ENCODE assay signal across 4 cellular contexts in the genomic region with DNA sequence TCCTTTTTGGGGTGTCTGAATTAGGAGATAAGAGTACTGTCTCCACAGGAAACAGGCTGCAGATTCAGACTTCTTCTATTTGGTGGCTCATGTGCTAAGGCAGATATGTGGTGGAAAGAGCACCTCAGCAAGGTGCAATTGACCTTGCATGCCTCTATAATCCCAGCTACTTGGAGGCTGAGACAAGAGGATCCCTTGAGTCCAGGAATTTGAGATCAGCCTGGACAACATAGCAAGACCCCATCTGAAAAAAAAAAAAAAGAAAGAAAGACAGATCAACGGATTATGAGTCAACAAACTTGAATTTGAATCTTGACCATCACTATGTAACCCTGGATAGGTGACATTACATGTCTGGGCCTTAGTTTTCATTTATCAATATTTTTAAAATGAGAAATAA.
A peak's percentile ranks its signal among the peaks of the same experiment; 100 is the strongest.
TF ChIP-seq lines count a peak whose summit lies in the region.

No MANE protein-coding gene starts in this region.

TF ChIP-seq in HepG2, 621 proteins besides CTCF, POLR2A, EP300 and RAD21:
- peak; percentile 26; the same call in 1 of the 2 replicates for TF ChIP-seq ZNF121 (CRISPR knock-in tag; IDR thresholded peaks at IDR 0.05)
- TF ChIP-seq, protein P1, sequence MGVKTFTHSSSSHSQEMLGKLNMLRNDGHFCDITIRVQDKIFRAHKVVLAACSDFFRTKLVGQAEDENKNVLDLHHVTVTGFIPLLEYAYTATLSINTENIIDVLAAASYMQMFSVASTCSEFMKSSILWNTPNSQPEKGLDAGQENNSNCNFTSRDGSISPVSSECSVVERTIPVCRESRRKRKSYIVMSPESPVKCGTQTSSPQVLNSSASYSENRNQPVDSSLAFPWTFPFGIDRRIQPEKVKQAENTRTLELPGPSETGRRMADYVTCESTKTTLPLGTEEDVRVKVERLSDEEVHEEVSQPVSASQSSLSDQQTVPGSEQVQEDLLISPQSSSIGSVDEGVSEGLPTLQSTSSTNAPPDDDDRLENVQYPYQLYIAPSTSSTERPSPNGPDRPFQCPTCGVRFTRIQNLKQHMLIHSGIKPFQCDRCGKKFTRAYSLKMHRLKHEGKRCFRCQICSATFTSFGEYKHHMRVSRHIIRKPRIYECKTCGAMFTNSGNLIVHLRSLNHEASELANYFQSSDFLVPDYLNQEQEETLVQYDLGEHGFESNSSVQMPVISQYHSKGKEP (CRISPR knock-in tag; IDR thresholded peaks at IDR 0.05) = no peak
TF ChIP-seq in HepG2: peak in this region for 1.

TF ChIP-seq in WTC11, 78 proteins besides CTCF, POLR2A, EP300 and RAD21:
- TF ChIP-seq, protein P2, sequence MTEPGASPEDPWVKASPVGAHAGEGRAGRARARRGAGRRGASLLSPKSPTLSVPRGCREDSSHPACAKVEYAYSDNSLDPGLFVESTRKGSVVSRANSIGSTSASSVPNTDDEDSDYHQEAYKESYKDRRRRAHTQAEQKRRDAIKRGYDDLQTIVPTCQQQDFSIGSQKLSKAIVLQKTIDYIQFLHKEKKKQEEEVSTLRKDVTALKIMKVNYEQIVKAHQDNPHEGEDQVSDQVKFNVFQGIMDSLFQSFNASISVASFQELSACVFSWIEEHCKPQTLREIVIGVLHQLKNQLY (CRISPR knock-in tag; IDR thresholded peaks at IDR 0.05) = no peak
- TF ChIP-seq PREB (CRISPR knock-in tag; IDR thresholded peaks at IDR 0.05; ENCODE audit: borderline replicate concordance) (no peak), ZNF121 (CRISPR knock-in tag; IDR thresholded peaks at IDR 0.05) (0 out of 2 replicates have a peak, but pooled peaks have one; percentile 6)

TF ChIP-seq in K562, 482 proteins besides CTCF, POLR2A, EP300 and RAD21:
- TF ChIP-seq KDM1A (IDR thresholded peaks at IDR 0.05) (0 out of 4 replicates have a peak, but pooled peaks of 1 of the 2 experiments have one; percentile 15), BCOR (IDR thresholded peaks at IDR 0.05) (peak; percentile 70), RBM25 (IDR thresholded peaks at IDR 0.05; ENCODE audit: low read depth, low read length, severe bottlenecking) (peak; percentile 48), ZNF121 (CRISPR knock-in tag; conservative IDR thresholded peaks at IDR 0.05) (peak; percentile 52), PHF21A (IDR thresholded peaks at IDR 0.05; ENCODE audit: borderline replicate concordance, low read depth) (no peak)
- TF ChIP-seq, protein P3, sequence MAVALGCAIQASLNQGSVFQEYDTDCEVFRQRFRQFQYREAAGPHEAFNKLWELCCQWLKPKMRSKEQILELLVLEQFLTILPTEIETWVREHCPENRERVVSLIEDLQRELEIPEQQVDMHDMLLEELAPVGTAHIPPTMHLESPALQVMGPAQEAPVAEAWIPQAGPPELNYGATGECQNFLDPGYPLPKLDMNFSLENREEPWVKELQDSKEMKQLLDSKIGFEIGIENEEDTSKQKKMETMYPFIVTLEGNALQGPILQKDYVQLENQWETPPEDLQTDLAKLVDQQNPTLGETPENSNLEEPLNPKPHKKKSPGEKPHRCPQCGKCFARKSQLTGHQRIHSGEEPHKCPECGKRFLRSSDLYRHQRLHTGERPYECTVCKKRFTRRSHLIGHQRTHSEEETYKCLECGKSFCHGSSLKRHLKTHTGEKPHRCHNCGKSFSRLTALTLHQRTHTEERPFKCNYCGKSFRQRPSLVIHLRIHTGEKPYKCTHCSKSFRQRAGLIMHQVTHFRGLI (CRISPR knock-in tag; IDR thresholded peaks at IDR 0.05) = no peak

TF ChIP-seq in H1, 55 proteins besides CTCF, POLR2A, EP300 and RAD21:
- no peak for TF ChIP-seq RFX5 (IDR thresholded peaks at IDR 0.05; ENCODE audit: borderline replicate concordance, low read depth, low read length)
- TF ChIP-seq TAF1 (IDR thresholded peaks at IDR 0.05; ENCODE audit: low read depth, low read length) = no peak
- TF ChIP-seq KDM1A (IDR thresholded peaks at IDR 0.05; ENCODE audit: borderline replicate concordance, low read length) = 0 out of 2 replicates have a peak, but pooled peaks have one; percentile 35
- TF ChIP-seq TBP (IDR thresholded peaks at IDR 0.05; ENCODE audit: low read depth, low read length) = no peak
